12 cellular contexts compared by ENCODE assay signal in genomic region chr11:103898065-103898464, GRCh38.
DNase-seq lines count a peak whose midpoint lies in the region; ATAC-seq, FAIRE-seq and TF ChIP-seq lines count a peak whose summit lies in the region.
"Had no signal": no experiment of that assay in that cellular context is flagged by ENCODE, and none has a peak within 500 bp of the region (broad histone marks: within the 10 kb centered on the region; RNA-seq: fewer than 3 reads in every experiment).

No MANE protein-coding gene starts in this region.

- H3K9me3 Mint-ChIP-seq in activated naive CD4-positive, alpha-beta T cell treated with anti-CD3 and anti-CD28 coated beads for 36 hours, result no peaks in the 10 kb centered on the region

- H3K4me1 Mint-ChIP-seq in activated naive CD4-positive, alpha-beta T cell treated with anti-CD3 and anti-CD28 coated beads for 36 hours (ENCODE audit: low read depth), result no peaks in the 10 kb centered on the region
- H3K4me1 Mint-ChIP-seq: activated naive CD4-positive, alpha-beta T cell treated with anti-CD3 and anti-CD28 coated beads, Interleukin-2, amount 50 U/mL, for 24 hours; CD4-positive, CD25-positive, alpha-beta regulatory T cell had no signal

- no peak overlapping the region for H3K4me3 ChIP-seq in OCI-LY1 (ENCODE audit: low read depth, low read length, poor library complexity, severe bottlenecking)

- no peaks in the 10 kb centered on the region for H3K27me3 Mint-ChIP-seq in activated naive CD4-positive, alpha-beta T cell treated with anti-CD3 and anti-CD28 coated beads for 36 hours (ENCODE audit: low read depth)
- H3K27me3 Mint-ChIP-seq: CD4-positive, CD25-positive, alpha-beta regulatory T cell had no signal

- TF ChIP-seq CTCF in OCI-LY1 (IDR thresholded peaks at IDR 0.05; ENCODE audit: low read length), result no peak

- CTCF ChIA-PET in activated naive CD4-positive, alpha-beta T cell treated with anti-CD3 and anti-CD28 coated beads for 36 hours (lab: Charles Lee), result no interaction called here

- H3K9me2 ChIP-seq in OCI-LY1 (ENCODE audit: low read depth, low read length), result no peaks in the 10 kb centered on the region

- intact Hi-C loops in Right ventricle myocardium superior (cut with DNase I), result no loop called here
- intact Hi-C loops in activated naive CD4-positive, alpha-beta T cell treated with anti-CD3 and anti-CD28 coated beads for 36 hours (cut with micrococcal nuclease), result no loop called here

- H3K36me3 ChIP-seq in OCI-LY1 (ENCODE audit: insufficient read depth, low read length), result no peaks in the 10 kb centered on the region

- no peaks in the 10 kb centered on the region for H3K9me3 ChIP-seq in OCI-LY1 (ENCODE audit: low read length)

- no peak overlapping the region; the same call in 1 of the 2 replicates for H2AFZ ChIP-seq in OCI-LY1 (ENCODE audit: low read length)

- H3K27ac Mint-ChIP-seq in activated naive CD4-positive, alpha-beta T cell treated with anti-CD3 and anti-CD28 coated beads for 36 hours, result no peak overlapping the region
- H3K27ac Mint-ChIP-seq: activated naive CD4-positive, alpha-beta T cell treated with anti-CD3 and anti-CD28 coated beads, Interleukin-2, amount 50 U/mL, for 24 hours; CD4-positive, CD25-positive, alpha-beta regulatory T cell had no signal

- no peaks in the 10 kb centered on the region for H3K36me3 Mint-ChIP-seq in activated naive CD4-positive, alpha-beta T cell treated with anti-CD3 and anti-CD28 coated beads for 36 hours (ENCODE audit: low read depth)
- H3K36me3 Mint-ChIP-seq: activated naive CD4-positive, alpha-beta T cell treated with anti-CD3 and anti-CD28 coated beads, Interleukin-2, amount 50 U/mL, for 24 hours; CD4-positive, CD25-positive, alpha-beta regulatory T cell had no signal

- no peaks in the 10 kb centered on the region for H3K79me2 ChIP-seq in OCI-LY1 (ENCODE audit: insufficient read depth, low read length)

- H3F3A ChIP-seq in OCI-LY1 (ENCODE audit: insufficient read depth, low read length), result no peaks in the 10 kb centered on the region

- peak overlapping the region; percentile 55 for H3K4me2 ChIP-seq in OCI-LY1 (ENCODE audit: low read length)

- peaks cover 47% of the 10 kb centered on the region for H3K4me1 ChIP-seq in OCI-LY1 (ENCODE audit: insufficient read depth, low read length, severe bottlenecking)

- no peak overlapping the region for H3K4me3 Mint-ChIP-seq in activated naive CD4-positive, alpha-beta T cell treated with anti-CD3 and anti-CD28 coated beads for 36 hours
- H3K4me3 Mint-ChIP-seq: activated naive CD4-positive, alpha-beta T cell treated with anti-CD3 and anti-CD28 coated beads, Interleukin-2, amount 50 U/mL, for 24 hours had no signal

- no peak overlapping the region; the same call in 1 of the 2 replicates for H3K9ac ChIP-seq in OCI-LY1 (ENCODE audit: low read length)

- no peaks in the 10 kb centered on the region for H4K20me1 ChIP-seq in OCI-LY1 (ENCODE audit: insufficient read depth, low read length)

- H3K27me3 ChIP-seq in OCI-LY1 (ENCODE audit: insufficient read depth, low read length), result no peaks in the 10 kb centered on the region

- DNase-seq in GM18507 (ENCODE audit: extremely low spot score, insufficient read length, low read depth) (no peak), RCC 7860 (ENCODE audit: low spot score) (no peak), Right ventricle myocardium superior (no peak), DMS79 (lab: John Stamatoyannopoulos, UW) (no peak)
- DNase-seq in activated naive CD4-positive, alpha-beta T cell treated with anti-CD3 and anti-CD28 coated beads for 36 hours, result no peak
- DNase-seq: activated CD4-positive, CD25-positive, alpha-beta regulatory T cell; CD4-positive, CD25-positive, alpha-beta regulatory T cell; hippocampal formation had no signal

- peak; percentile 56 for ATAC-seq in GM21381 (IDR thresholded peaks at IDR 0.05; ENCODE audit: unreplicated experiment)
- peak; percentile 51 for ATAC-seq in HG03039 (IDR thresholded peaks at IDR 0.05; ENCODE audit: unreplicated experiment)
- ATAC-seq in Right ventricle myocardium superior (ENCODE audit: poor library complexity), result no peak

- FAIRE-seq in GM18507 (lab: Jason Lieb, UNC), result peak; percentile 87
- FAIRE-seq in RCC 7860 (lab: Jason Lieb, UNC), result no peak

- H3K27ac ChIP-seq in OCI-LY1 (ENCODE audit: low read depth, low read length, poor library complexity, severe bottlenecking), result peak overlapping the region; percentile 72
